ENCODE assay signal across 18 cellular contexts in genomic region chr9:98288876-98289275, GRCh38.
"Had no signal": no experiment of that assay in that cellular context is flagged by ENCODE, and none has a peak within 500 bp of the region (broad histone marks: within the 10 kb centered on the region; RNA-seq: fewer than 3 reads in every experiment).

No MANE protein-coding gene starts in this region.

- H3K27me3 ChIP-seq: dorsolateral prefrontal cortex, suprapubic skin had no signal

- DNase-seq: activated CD4-positive, alpha-beta T cell treated with anti-CD3 and anti-CD28 coated beads, Interleukin-2, amount 10 ng/mL, durations not matched to agents 7 days and 5 days; activated CD8-positive, alpha-beta T cell treated with anti-CD3 and anti-CD28 coated beads, Interleukin-2, amount 10 ng/mL, durations not matched to agents 7 days and 5 days; activated naive CD4-positive, alpha-beta T cell treated with Interleukin-2 at 50 U/mL for 16 hours; activated naive CD8-positive, alpha-beta T cell treated with anti-CD3 and anti-CD28 coated beads, Interleukin-2, amount 10 ng/mL, durations not matched to agents 7 days and 5 days; activated T-cell treated with anti-CD3 and anti-CD28 coated beads, Interleukin-2, amount 50 U/mL, for 24 hours; dorsolateral prefrontal cortex; foreskin keratinocyte; heart left ventricle; immature natural killer cell; kidney glomerular epithelial cell; nucleus accumbens; stimulated activated CD4-positive, alpha-beta T cell treated with anti-CD3 and anti-CD28 coated beads, Interleukin-15, amount 100 ng/mL, for 24 hours; stimulated activated CD4-positive, alpha-beta T cell treated with anti-CD3 and anti-CD28 coated beads, Interleukin-2, amount 100 ng/mL, for 48 hours; stimulated activated naive CD8-positive, alpha-beta T cell treated with anti-CD3 and anti-CD28 coated beads, Interleukin-15, amount 100 ng/mL, for 72 hours; T-helper 1 cell; T-helper 9 cell had no signal

- H3K4me3 ChIP-seq: dorsolateral prefrontal cortex, heart left ventricle, suprapubic skin had no signal

- ATAC-seq: activated CD8-positive, alpha-beta T cell treated with anti-CD3 and anti-CD28 coated beads, Interleukin-2, amount 10 ng/mL, durations not matched to agents 7 days and 5 days; foreskin keratinocyte; natural killer cell treated with Interleukin-12 subunit alpha and Interleukin-12 subunit beta and Interleukin-15 and Interleukin-18, amount 100 ng/mL, for 72 hours; stimulated activated naive CD8-positive, alpha-beta T cell treated with anti-CD3 and anti-CD28 coated beads, Interleukin-15, amount 100 ng/mL, for 72 hours had no signal

- H3K36me3 ChIP-seq: heart left ventricle, suprapubic skin had no signal

- H3K9me3 ChIP-seq: heart left ventricle, suprapubic skin had no signal

- H3K27ac ChIP-seq: foreskin keratinocyte, heart left ventricle, suprapubic skin had no signal

- H3K4me1 ChIP-seq: foreskin keratinocyte, heart left ventricle, suprapubic skin had no signal
